In the genomic region with DNA sequence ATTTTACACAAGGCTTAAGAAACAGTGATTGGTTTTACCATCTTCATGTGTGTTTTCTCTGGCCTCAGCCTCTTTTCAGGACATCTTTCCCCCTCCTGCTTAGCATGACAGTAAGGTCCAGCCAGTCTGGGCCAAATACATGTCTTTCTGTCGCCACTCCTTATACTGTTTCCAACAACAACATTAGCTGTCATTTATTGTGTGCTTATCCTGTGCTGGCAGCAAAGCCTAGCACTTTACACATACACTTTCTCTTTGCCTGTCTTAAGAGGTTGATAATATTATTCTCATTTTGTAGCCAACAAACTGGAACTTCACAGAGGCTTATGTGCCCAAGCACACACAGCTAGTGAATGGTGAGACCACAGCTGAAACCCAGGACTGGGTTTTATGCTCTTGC, we compare ENCODE assay signal across 26 cellular contexts. TPM values are rescaled to one million over a fixed set of nuclear protein-coding genes. Genes with fewer than 3 reads are reported as not detected.
A peak's percentile ranks its signal among the peaks of the same experiment; 100 is the strongest.
DNase-seq lines count a peak whose midpoint lies in the region; ATAC-seq, FAIRE-seq and TF ChIP-seq lines count a peak whose summit lies in the region.
"Had no signal": no experiment of that assay in that cellular context is flagged by ENCODE, and none has a peak within 500 bp of the region (broad histone marks: within the 10 kb centered on the region; RNA-seq: fewer than 3 reads in every experiment).

No MANE protein-coding gene starts in this region.

- SMC1A ChIA-PET in GM12878 (lab: Charles Lee; ENCODE audit: uncharacterized antibody, unreplicated experiment): interaction anchor here (1.1 kb wide), 1 partner anchor 139 kb away, joined by 3 read pairs; no protein-coding TSS in a partner anchor

- no peak for FAIRE-seq in GM12878 (lab: Jason Lieb, UNC)
- FAIRE-seq: A549, H1, RCC 7860 had no signal

- no peak for ATAC-seq in stimulated activated naive CD8-positive, alpha-beta T cell treated with anti-CD3 and anti-CD28 coated beads, Interleukin-15, amount 100 ng/mL, for 72 hours
- no peak for ATAC-seq in stimulated activated naive CD8-positive, alpha-beta T cell treated with anti-CD3 and anti-CD28 coated beads, Interleukin-15, Interleukin-2, amounts not matched to agents 100 U/mL and 50 U/mL, for 24 hours
- peak; percentile 19 for ATAC-seq in GM21825 (IDR thresholded peaks at IDR 0.05; ENCODE audit: unreplicated experiment)
- ATAC-seq in GM12878: no peak
- no peak for ATAC-seq in HG03135 (IDR thresholded peaks at IDR 0.05; ENCODE audit: unreplicated experiment)
- ATAC-seq: A549 had no signal

- H4K20me1 ChIP-seq in GM12878 (ENCODE audit: control insufficient read depth, insufficient read depth): no peaks in the 10 kb centered on the region

- RAD21 ChIA-PET in GM12878 (lab: Charles Lee; ENCODE audit: unreplicated experiment): no interaction called here

- no peaks in the 10 kb centered on the region for H3K9me3 Mint-ChIP-seq in stimulated activated naive CD8-positive, alpha-beta T cell treated with anti-CD3 and anti-CD28 coated beads, Interleukin-15, amount 100 ng/mL, for 72 hours

- peaks cover 27% of the 10 kb centered on the region for H3K4me1 ChIP-seq in GM12878 (ENCODE audit: control insufficient read depth, insufficient read depth, low read length)
- H3K4me1 ChIP-seq in sigmoid colon: no peaks in the 10 kb centered on the region
- H3K4me1 ChIP-seq: A549 had no signal

- no peak overlapping the region for H3K9ac ChIP-seq in GM12878 (ENCODE audit: control insufficient read depth, insufficient read depth, low read length)

- 94% methylated on average over 1 of the region's 1 CpG for WGBS in GM12878 (ENCODE audit: insufficient coverage, insufficient replicate concordance, low lambda C conversion rate, missing lambda C conversion rate)
- WGBS in sigmoid colon, 2 donors: 91 to 93% methylated on average over 1 of the region's 1 CpG

- H3K4me1 Mint-ChIP-seq in stimulated activated naive CD8-positive, alpha-beta T cell treated with anti-CD3 and anti-CD28 coated beads, Interleukin-15, amount 100 ng/mL, for 72 hours: peaks cover 63% of the 10 kb centered on the region

- no TSS peak for BruUV-seq in GM12878 (replicated peaks; lab: Mats Ljungman, UMichigan)

- TF ChIP-seq RAD21 in GM12878 (IDR thresholded peaks at IDR 0.05; ENCODE audit: insufficient read depth, low read depth, low read length): no peak

- peak overlapping the region; percentile 17; the same call in 1 of the 2 replicates for H3K4me2 ChIP-seq in GM12878 (ENCODE audit: control insufficient read depth, insufficient read depth)
- H3K4me2 ChIP-seq: A549 had no signal

- H3K4me3 ChIP-seq in GM12878: no peak overlapping the region
- no peak overlapping the region for H3K4me3 ChIP-seq in sigmoid colon
- H3K4me3 ChIP-seq: A549, esophagus squamous epithelium, MG63, SK-N-MC had no signal

- H2AFZ ChIP-seq in GM12878 (ENCODE audit: control insufficient read depth, low read depth, low read length): no peak overlapping the region

- H3K36me3 ChIP-seq in GM12878 (ENCODE audit: control insufficient read depth in 2 of 2, insufficient read depth in 2 of 2, low read length in 1 of 2) (no peaks in the 10 kb centered on the region), sigmoid colon (peaks cover 0 to 43% (median 3%) of the 10 kb centered on the region in 4 donors)
- H3K36me3 ChIP-seq: MG63, WERI-Rb-1 had no signal

- no peak for DNase-seq in stimulated activated naive CD8-positive, alpha-beta T cell treated with anti-CD3 and anti-CD28 coated beads, Interleukin-15, amount 100 ng/mL, for 72 hours
- no peak for DNase-seq in stimulated activated naive CD8-positive, alpha-beta T cell treated with anti-CD3 and anti-CD28 coated beads, Interleukin-15, Interleukin-2, amounts not matched to agents 100 U/mL and 50 U/mL, for 24 hours
- DNase-seq in GM12878 (ENCODE audit: low read depth, low spot score) (no peak), GDM1 (lab: John Stamatoyannopoulos, UW) (no peak), NCI-H1417 (lab: John Stamatoyannopoulos, UW) (no peak), sigmoid colon (no peak)
- DNase-seq: activated CD4-positive, alpha-beta T cell treated with anti-CD3 and anti-CD28 coated beads, Interleukin-2, amount 50 U/mL, for 1 hour; activated CD8-positive, alpha-beta memory T cell treated with anti-CD3 and anti-CD28 coated beads, Interleukin-2, amount 50 U/mL, for 48 hours; C1 segment of cervical spinal cord; effector memory CD4-positive, alpha-beta T cell; esophagus squamous epithelium; mesenchymal stem cell; MG63; NCI-H1436 treated with DMSO at 0.1 percent for 48 hours; NCI-H510A treated with DMSO at 0.1 percent for 48 hours; occipital lobe; stimulated activated CD4-positive, alpha-beta T cell treated with anti-CD3 and anti-CD28 coated beads, Interleukin-12 subunit alpha, Interleukin-12 subunit beta, amount 100 ng/mL, for 4 hours; trophoblast cell; WERI-Rb-1 had no signal

- H3K27me3 ChIP-seq in GM12878 (replicated peaks in 1 of 2; ENCODE audit: control insufficient read depth in 2 of 2, insufficient read depth in 2 of 2, low read length in 1 of 2) (no peaks in the 10 kb centered on the region), sigmoid colon (no peaks in the 10 kb centered on the region)
- H3K27me3 ChIP-seq: esophagus squamous epithelium, MG63 had no signal

- H3K4me3 Mint-ChIP-seq in stimulated activated naive CD8-positive, alpha-beta T cell treated with anti-CD3 and anti-CD28 coated beads, Interleukin-15, amount 100 ng/mL, for 72 hours: no peak overlapping the region
- H3K4me3 Mint-ChIP-seq: brain had no signal

- no peaks in the 10 kb centered on the region for H3K27me3 Mint-ChIP-seq in stimulated activated naive CD8-positive, alpha-beta T cell treated with anti-CD3 and anti-CD28 coated beads, Interleukin-15, amount 100 ng/mL, for 72 hours
- H3K27me3 Mint-ChIP-seq: brain had no signal

- intact Hi-C loops in GM12878 (cut with micrococcal nuclease; ENCODE audit: unreplicated experiment) (loop anchor here (5.0 kb wide), 1 partner anchor 155 kb away; the partner anchor contains the start of gene NMD3), sigmoid colon (cut with DNase I) (no loop called here)

- H3K79me2 ChIP-seq in GM12878 (ENCODE audit: control insufficient read depth, insufficient read depth, low read length): no peaks in the 10 kb centered on the region

- TF ChIP-seq EP300 in GM12878 (IDR thresholded peaks at IDR 0.05; ENCODE audit: borderline replicate concordance in 1 of 2, control insufficient read depth in 1 of 2, low read depth in 2 of 2, low read length in 2 of 2): no peak
- TF ChIP-seq EP300 in sigmoid colon (IDR thresholded peaks at IDR 0.05): no peak

- H3K27ac Mint-ChIP-seq in stimulated activated naive CD8-positive, alpha-beta T cell treated with anti-CD3 and anti-CD28 coated beads, Interleukin-15, amount 100 ng/mL, for 72 hours: peak overlapping the region; percentile 74 to 94

- POLR2A ChIA-PET in GM12878 (lab: Charles Lee): no interaction called here

- TF ChIP-seq POLR2A in GM12878 (IDR thresholded peaks at IDR 0.05; ENCODE audit: low read depth, low read length) (no peak), sigmoid colon (IDR thresholded peaks at IDR 0.05) (no peak)

- H3K27ac ChIP-seq in GM12878 (ENCODE audit: control insufficient read depth, insufficient read depth) (no peak overlapping the region), sigmoid colon (no peak overlapping the region)
- H3K27ac ChIP-seq: A549, esophagus squamous epithelium, SK-N-MC, WERI-Rb-1 had no signal

- TF ChIP-seq CTCF in GM12878 (IDR thresholded peaks at IDR 0.05 in 2 of 3, conservative IDR thresholded peaks at IDR 0.05 in 1 of 3; ENCODE audit: control insufficient read depth in 2 of 3, extremely low read depth in 1 of 3, insufficient read depth in 1 of 3, low read depth in 3 of 3, low read length in 3 of 3) (no peak), sigmoid colon (IDR thresholded peaks at IDR 0.05) (no peak)

- CTCF ChIA-PET in GM12878 (lab: Yijun Ruan, JAX): no interaction called here

- in situ Hi-C loops in GM12878 (cut with MboI): no loop called here

- H3K9me3 ChIP-seq in GM12878 (replicated peaks; ENCODE audit: control insufficient read depth, insufficient read depth, low read length) (no peaks in the 10 kb centered on the region), sigmoid colon (no peaks in the 10 kb centered on the region)
- H3K9me3 ChIP-seq: A549, esophagus squamous epithelium, MG63 had no signal

RNA-seq across cellular contexts. Expression of gene B3GALNT1, which starts 37.8 kb away (rescaled TPM):
- 0.10 and 0.37 TPM in 2 replicates for total RNA-seq in GM12878 (2013; cell fraction: nucleolus; rRNA removed)
- total RNA-seq in GM12878 (2014; rRNA removed) (0.23 and 0.33 TPM in 2 replicates), GM12878 (2014; rRNA removed; fragmentation: Illumina TruSeq; extraction: Trizol) (0.09 and 0.14 TPM in 2 replicates), GM12878 (2021) (not detected in 2 replicates), sigmoid colon (1 to 10 TPM; 2.1 to 5.4 (median 5.0) TPM)
- 0.79 TPM for polyA plus RNA-seq in GM12878 (2011; ENCODE audit: low read depth)
- polyA plus RNA-seq in GM12878 (2011; rRNA removed) (0.81 and 0.95 TPM in 2 replicates), GM12878 (2014; fragmentation: Illumina TruSeq; extraction: Trizol) (0.05 and 0.16 TPM in 2 replicates), GM12878 (2014; fragmentation: Nextera tagmentation; extraction: Ambion mirVana) (under 1 TPM; 0.04 to 0.27 TPM), GM12878 (2014; rRNA removed) (0.15 TPM in 1 of 2 replicates, not detected in the other), GM12878 (2016; fragmentation: Nextera tagmentation; extraction: Ambion mirVana) (under 1 TPM in 1 of 2 experiments, not detected in 1; 0.18 TPM), sigmoid colon (1 to 10 TPM in 2 of 3 donors, under 1 TPM in 1; 0.60 to 2.5 (median 1.4) TPM)
- 0.91 and 1.0 TPM in 2 replicates for polyA plus RNA-seq in GM12878 (2011; cell fraction: cytosol; rRNA removed)
- 0.66 and 0.79 TPM in 2 replicates for polyA plus RNA-seq in GM12878 (2011; cell fraction: nucleus; rRNA removed)
- polyA plus RNA-seq in GM12878 (2012): 0.31 and 0.59 TPM in 2 replicates
- polyA minus RNA-seq in GM12878 (2011; rRNA and poly(A)+ RNA removed): 1.2 and 3.1 TPM in 2 replicates
- 0.73 TPM in 1 of 2 replicates, not detected in the other for polyA minus RNA-seq in GM12878 (2011; cell fraction: cytosol; rRNA and poly(A)+ RNA removed)
- 0.57 and 0.85 TPM in 2 replicates for polyA minus RNA-seq in GM12878 (2011; cell fraction: nucleus; rRNA and poly(A)+ RNA removed)
